ENCODE assay signal across 10 cellular contexts in genomic region chr11:130979386-130979972, GRCh38.
A peak's percentile ranks its signal among the peaks of the same experiment; 100 is the strongest.
DNase-seq lines count a peak whose midpoint lies in the region; ATAC-seq and TF ChIP-seq lines count a peak whose summit lies in the region.
"Had no signal": no experiment of that assay in that cellular context is flagged by ENCODE, and none has a peak within 500 bp of the region (broad histone marks: within the 10 kb centered on the region; RNA-seq: fewer than 3 reads in every experiment).

No MANE protein-coding gene starts in this region.

- intact Hi-C loops in Calu3 (cut with micrococcal nuclease; ENCODE audit: unreplicated experiment), result no loop called here

- DNase-seq in SIG-M5 treated with dmso at 0.1 percent for 504 hours (lab: John Stamatoyannopoulos, UW; ENCODE audit: unreplicated experiment), result peak; percentile 0
- no peak for DNase-seq in SIG-M5 (lab: John Stamatoyannopoulos, UW)
- peak; percentile 45 for DNase-seq in NCI-H526 treated with DMSO at 0.1 percent for 48 hours (lab: John Stamatoyannopoulos, UW)
- peak; percentile 72 for DNase-seq in epithelial cell of esophagus (ENCODE audit: low read depth)
- DNase-seq in thoracic aorta (ENCODE audit: low spot score), result no peak
- no peak for DNase-seq in Calu3
- no peak for DNase-seq in naive thymus-derived CD8-positive, alpha-beta T cell
- DNase-seq: activated T-cell treated with anti-CD3 and anti-CD28 coated beads, Interleukin-2, amount 50 U/mL, for 4 hours; thyroid gland had no signal

- H3K9me3 ChIP-seq in thoracic aorta, result peaks cover 3% of the 10 kb centered on the region
- H3K9me3 ChIP-seq: thyroid gland had no signal

- H3K9me3 Mint-ChIP-seq in Calu3 (ENCODE audit: low read depth, unreplicated experiment), result peaks cover 2% of the 10 kb centered on the region
- peaks cover 11 to 48% (median 21%) of the 10 kb centered on the region in 9 donors for H3K9me3 Mint-ChIP-seq in naive thymus-derived CD8-positive, alpha-beta T cell

- no peak overlapping the region for H3K4me3 ChIP-seq in epithelial cell of esophagus (ENCODE audit: low read length)
- H3K4me3 ChIP-seq in thoracic aorta, result no peak overlapping the region
- H3K4me3 ChIP-seq: thyroid gland had no signal

- CTCF ChIA-PET in Calu3 (lab: Charles Lee), result no interaction called here

- no peak overlapping the region for H3K4me3 Mint-ChIP-seq in Calu3 (ENCODE audit: low read depth, unreplicated experiment)
- H3K4me3 Mint-ChIP-seq in naive thymus-derived CD8-positive, alpha-beta T cell, result no peak overlapping the region
- H3K4me3 Mint-ChIP-seq: activated T-cell treated with anti-CD3 and anti-CD28 coated beads, Interleukin-2, amount 50 U/mL, for 4 hours had no signal

- no peaks in the 10 kb centered on the region for H3K27me3 ChIP-seq in thoracic aorta (replicated peaks; ENCODE audit: insufficient read depth)
- H3K27me3 ChIP-seq: thyroid gland had no signal

- no peaks in the 10 kb centered on the region for H3K4me1 ChIP-seq in thoracic aorta (ENCODE audit: control insufficient read depth in 1 of 2, low read depth in 2 of 2)
- H3K4me1 ChIP-seq: thyroid gland had no signal

- H3K36me3 Mint-ChIP-seq in Calu3 (ENCODE audit: insufficient read depth, unreplicated experiment), result no peaks in the 10 kb centered on the region
- peaks cover 0 to 25% (median 0%) of the 10 kb centered on the region in 3 donors for H3K36me3 Mint-ChIP-seq in naive thymus-derived CD8-positive, alpha-beta T cell

- POLR2A ChIA-PET in naive thymus-derived CD8-positive, alpha-beta T cell (lab: Charles Lee), result no interaction called here

- BruUV-seq in Calu3 (replicated peaks; lab: Mats Ljungman, UMichigan), result no TSS peak

- TF ChIP-seq CTCF in epithelial cell of esophagus (IDR thresholded peaks at IDR 0.05; ENCODE audit: insufficient read depth, low read depth, low read length, missing control alignments) (peak; percentile 80), thoracic aorta (IDR thresholded peaks at IDR 0.05) (peak; percentile 27), Calu3 (IDR thresholded peaks at IDR 0.05; ENCODE audit: unreplicated experiment) (no peak)

- H3K27ac ChIP-seq in thoracic aorta, result no peak overlapping the region
- H3K27ac ChIP-seq: thyroid gland had no signal

- H3K27ac Mint-ChIP-seq in Calu3 (ENCODE audit: unreplicated experiment), result no peak overlapping the region
- no peak overlapping the region for H3K27ac Mint-ChIP-seq in naive thymus-derived CD8-positive, alpha-beta T cell

- H3K4me1 Mint-ChIP-seq in Calu3 (ENCODE audit: low read depth, unreplicated experiment), result no peaks in the 10 kb centered on the region
- no peaks in the 10 kb centered on the region for H3K4me1 Mint-ChIP-seq in naive thymus-derived CD8-positive, alpha-beta T cell

- H3K36me3 ChIP-seq in thoracic aorta, result no peaks in the 10 kb centered on the region
- H3K36me3 ChIP-seq: thyroid gland had no signal

- H3K27me3 Mint-ChIP-seq in Calu3 (ENCODE audit: unreplicated experiment), result peaks cover 16% of the 10 kb centered on the region
- peaks cover 18 to 53% (median 35%) of the 10 kb centered on the region in 5 donors for H3K27me3 Mint-ChIP-seq in naive thymus-derived CD8-positive, alpha-beta T cell

- ATAC-seq in thoracic aorta (ENCODE audit: insufficient number of reproducible peaks, low FRiP score, low read depth) (no peak), GM18520 (IDR thresholded peaks at IDR 0.05; ENCODE audit: unreplicated experiment) (no peak)
- ATAC-seq in naive thymus-derived CD8-positive, alpha-beta T cell, result no peak
- ATAC-seq: activated T-cell treated with anti-CD3 and anti-CD28 coated beads, Interleukin-2, amount 50 U/mL, for 4 hours had no signal

Comparison
In these comparisons a context has a peak if more than half of its experiments do, and no peak if none do; other contexts are left out.
1. DNase-seq: peak in SIG-M5 treated with dmso at 0.1 percent for 504 hours (single experiment), NCI-H526 treated with DMSO at 0.1 percent for 48 hours (single experiment) and epithelial cell of esophagus (single experiment); none in SIG-M5 (single experiment), thoracic aorta (single experiment), Calu3 (single experiment) and naive thymus-derived CD8-positive, alpha-beta T cell (0 of 10).